Comparison of ENCODE assay signal across 8 cellular contexts in genomic region chr5:163565492-163565891, GRCh38.
DNase-seq lines count a peak whose midpoint lies in the region; ATAC-seq and TF ChIP-seq lines count a peak whose summit lies in the region.

No MANE protein-coding gene starts in this region.

- peaks cover 87% of the 10 kb centered on the region for H3K27me3 Mint-ChIP-seq in Calu3 (ENCODE audit: unreplicated experiment)

- H3K9me3 Mint-ChIP-seq in Calu3 (ENCODE audit: low read depth, unreplicated experiment): no peaks in the 10 kb centered on the region

- CTCF ChIA-PET in Calu3 (lab: Charles Lee): interaction anchor here (0.6 to 1.0 kb wide), 2 partner anchors 104 to 239 kb away, joined by 4 to 5 read pairs; no protein-coding TSS in a partner anchor

- H3K4me1 Mint-ChIP-seq in Calu3 (ENCODE audit: low read depth, unreplicated experiment): no peaks in the 10 kb centered on the region

- peak; percentile 5 for ATAC-seq in HG03095 (IDR thresholded peaks at IDR 0.05; ENCODE audit: unreplicated experiment)
- peak; percentile 39 for ATAC-seq in mucosa of descending colon
- no peak for ATAC-seq in HG02763 (IDR thresholded peaks at IDR 0.05; ENCODE audit: unreplicated experiment)

- intact Hi-C loops in Calu3 (cut with micrococcal nuclease; ENCODE audit: unreplicated experiment) (loop anchor here (2.0 to 10.0 kb wide), 4 partner anchors 129 to 1639 kb away; no protein-coding TSS in a partner anchor), mucosa of descending colon (cut with DNase I, micrococcal nuclease) (loop anchor here (10.0 kb wide), 3 partner anchors 129 to 939 kb away; no protein-coding TSS in a partner anchor)

- H3K27ac Mint-ChIP-seq in Calu3 (ENCODE audit: unreplicated experiment): no peak overlapping the region

- BruUV-seq in Calu3 (replicated peaks; lab: Mats Ljungman, UMichigan): no TSS peak

- peak overlapping the region; percentile 64 for H3K4me3 Mint-ChIP-seq in Calu3 (ENCODE audit: low read depth, unreplicated experiment)

- DNase-seq in Calu3: no peak
- DNase-seq in cardiac fibroblast (ENCODE audit: low read depth in 2 of 2): peak; percentile 16 to 30
- peak in 1 of 3 donors; percentile 7 for DNase-seq in mucosa of descending colon
- no peak for DNase-seq in OCI-M2 (lab: John Stamatoyannopoulos, UW; ENCODE audit: unreplicated experiment)
- DNase-seq in NCI-H2196 (lab: John Stamatoyannopoulos, UW; ENCODE audit: unreplicated experiment): no peak
- DNase-seq in T1000 (lab: John Stamatoyannopoulos, UW): no peak

- no peaks in the 10 kb centered on the region for H3K36me3 ChIP-seq in mucosa of descending colon (ENCODE audit: low read depth)

- H3K4me1 ChIP-seq in mucosa of descending colon (ENCODE audit: low read depth): peaks cover 17% of the 10 kb centered on the region

- no peaks in the 10 kb centered on the region for H3K36me3 Mint-ChIP-seq in Calu3 (ENCODE audit: insufficient read depth, unreplicated experiment)

- TF ChIP-seq CTCF in Calu3 (IDR thresholded peaks at IDR 0.05; ENCODE audit: unreplicated experiment) (no peak), cardiac fibroblast (IDR thresholded peaks at IDR 0.05; ENCODE audit: low read depth, low read length) (no peak), mucosa of descending colon (IDR thresholded peaks at IDR 0.05) (no peak)

- H3K4me3 ChIP-seq in cardiac fibroblast (replicated peaks in 1 of 2; ENCODE audit: low read depth in 2 of 2, low read length in 2 of 2): peak overlapping the region; percentile 38 to 48
- no peak overlapping the region for H3K4me3 ChIP-seq in mucosa of descending colon

- H3K9me3 ChIP-seq in mucosa of descending colon: no peaks in the 10 kb centered on the region

Comparison
In these comparisons a context has a peak if more than half of its experiments do, and no peak if none do; other contexts are left out.
1. DNase-seq: peak in cardiac fibroblast (2 of 2); none in Calu3 (single experiment), OCI-M2 (single experiment), NCI-H2196 (single experiment) and T1000 (single experiment).